ENCODE assay signal across 1 cellular context in the genomic region with DNA sequence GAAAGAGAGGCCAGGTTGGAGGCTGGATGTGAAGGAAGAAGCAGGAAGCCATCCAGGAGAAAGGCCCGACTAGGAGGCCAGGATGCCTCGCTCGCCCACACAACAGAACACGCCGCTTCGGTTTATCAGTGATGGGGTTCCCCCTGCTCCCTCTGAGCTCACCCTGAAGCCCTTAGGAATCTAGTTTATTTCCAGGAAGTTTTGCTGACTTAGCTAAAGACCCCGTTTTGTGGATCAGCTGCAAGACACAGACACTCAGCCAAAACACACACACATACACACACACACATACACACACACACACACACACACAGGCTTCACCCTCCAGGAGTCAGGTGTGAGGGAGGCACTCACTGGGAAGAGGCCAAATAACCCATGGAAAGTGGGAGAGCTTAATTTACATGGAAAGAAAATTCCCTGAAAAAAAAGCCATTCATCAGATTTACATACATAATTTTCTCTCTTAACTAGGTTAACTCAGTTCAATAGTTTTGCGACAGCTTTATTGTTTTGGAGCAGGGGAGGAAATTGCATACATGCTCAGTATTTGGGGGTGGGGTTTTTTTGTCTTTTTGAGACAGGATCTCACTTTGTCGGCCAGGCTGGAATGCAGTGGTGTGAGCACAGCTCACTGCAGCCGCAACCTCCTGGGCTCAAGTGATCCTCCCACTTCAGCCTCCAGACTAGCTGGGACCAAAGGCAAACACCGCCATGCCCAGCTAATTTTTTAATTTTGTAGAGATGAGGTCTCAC.
TF ChIP-seq lines count a peak whose summit lies in the region.

No MANE protein-coding gene starts in this region.

TF ChIP-seq in GM23338, 12 proteins besides CTCF, POLR2A, EP300 and RAD21 (continued from another document):
- no peak for TF ChIP-seq POLR2AphosphoS5 (IDR thresholded peaks at IDR 0.05; ENCODE audit: low read depth)
- TF ChIP-seq STAT1 (IDR thresholded peaks at IDR 0.05; ENCODE audit: unreplicated experiment), result no peak
- TF ChIP-seq EZH2phosphoT487 (IDR thresholded peaks at IDR 0.05; ENCODE audit: unreplicated experiment), result no peak
- TF ChIP-seq, protein P1, sequence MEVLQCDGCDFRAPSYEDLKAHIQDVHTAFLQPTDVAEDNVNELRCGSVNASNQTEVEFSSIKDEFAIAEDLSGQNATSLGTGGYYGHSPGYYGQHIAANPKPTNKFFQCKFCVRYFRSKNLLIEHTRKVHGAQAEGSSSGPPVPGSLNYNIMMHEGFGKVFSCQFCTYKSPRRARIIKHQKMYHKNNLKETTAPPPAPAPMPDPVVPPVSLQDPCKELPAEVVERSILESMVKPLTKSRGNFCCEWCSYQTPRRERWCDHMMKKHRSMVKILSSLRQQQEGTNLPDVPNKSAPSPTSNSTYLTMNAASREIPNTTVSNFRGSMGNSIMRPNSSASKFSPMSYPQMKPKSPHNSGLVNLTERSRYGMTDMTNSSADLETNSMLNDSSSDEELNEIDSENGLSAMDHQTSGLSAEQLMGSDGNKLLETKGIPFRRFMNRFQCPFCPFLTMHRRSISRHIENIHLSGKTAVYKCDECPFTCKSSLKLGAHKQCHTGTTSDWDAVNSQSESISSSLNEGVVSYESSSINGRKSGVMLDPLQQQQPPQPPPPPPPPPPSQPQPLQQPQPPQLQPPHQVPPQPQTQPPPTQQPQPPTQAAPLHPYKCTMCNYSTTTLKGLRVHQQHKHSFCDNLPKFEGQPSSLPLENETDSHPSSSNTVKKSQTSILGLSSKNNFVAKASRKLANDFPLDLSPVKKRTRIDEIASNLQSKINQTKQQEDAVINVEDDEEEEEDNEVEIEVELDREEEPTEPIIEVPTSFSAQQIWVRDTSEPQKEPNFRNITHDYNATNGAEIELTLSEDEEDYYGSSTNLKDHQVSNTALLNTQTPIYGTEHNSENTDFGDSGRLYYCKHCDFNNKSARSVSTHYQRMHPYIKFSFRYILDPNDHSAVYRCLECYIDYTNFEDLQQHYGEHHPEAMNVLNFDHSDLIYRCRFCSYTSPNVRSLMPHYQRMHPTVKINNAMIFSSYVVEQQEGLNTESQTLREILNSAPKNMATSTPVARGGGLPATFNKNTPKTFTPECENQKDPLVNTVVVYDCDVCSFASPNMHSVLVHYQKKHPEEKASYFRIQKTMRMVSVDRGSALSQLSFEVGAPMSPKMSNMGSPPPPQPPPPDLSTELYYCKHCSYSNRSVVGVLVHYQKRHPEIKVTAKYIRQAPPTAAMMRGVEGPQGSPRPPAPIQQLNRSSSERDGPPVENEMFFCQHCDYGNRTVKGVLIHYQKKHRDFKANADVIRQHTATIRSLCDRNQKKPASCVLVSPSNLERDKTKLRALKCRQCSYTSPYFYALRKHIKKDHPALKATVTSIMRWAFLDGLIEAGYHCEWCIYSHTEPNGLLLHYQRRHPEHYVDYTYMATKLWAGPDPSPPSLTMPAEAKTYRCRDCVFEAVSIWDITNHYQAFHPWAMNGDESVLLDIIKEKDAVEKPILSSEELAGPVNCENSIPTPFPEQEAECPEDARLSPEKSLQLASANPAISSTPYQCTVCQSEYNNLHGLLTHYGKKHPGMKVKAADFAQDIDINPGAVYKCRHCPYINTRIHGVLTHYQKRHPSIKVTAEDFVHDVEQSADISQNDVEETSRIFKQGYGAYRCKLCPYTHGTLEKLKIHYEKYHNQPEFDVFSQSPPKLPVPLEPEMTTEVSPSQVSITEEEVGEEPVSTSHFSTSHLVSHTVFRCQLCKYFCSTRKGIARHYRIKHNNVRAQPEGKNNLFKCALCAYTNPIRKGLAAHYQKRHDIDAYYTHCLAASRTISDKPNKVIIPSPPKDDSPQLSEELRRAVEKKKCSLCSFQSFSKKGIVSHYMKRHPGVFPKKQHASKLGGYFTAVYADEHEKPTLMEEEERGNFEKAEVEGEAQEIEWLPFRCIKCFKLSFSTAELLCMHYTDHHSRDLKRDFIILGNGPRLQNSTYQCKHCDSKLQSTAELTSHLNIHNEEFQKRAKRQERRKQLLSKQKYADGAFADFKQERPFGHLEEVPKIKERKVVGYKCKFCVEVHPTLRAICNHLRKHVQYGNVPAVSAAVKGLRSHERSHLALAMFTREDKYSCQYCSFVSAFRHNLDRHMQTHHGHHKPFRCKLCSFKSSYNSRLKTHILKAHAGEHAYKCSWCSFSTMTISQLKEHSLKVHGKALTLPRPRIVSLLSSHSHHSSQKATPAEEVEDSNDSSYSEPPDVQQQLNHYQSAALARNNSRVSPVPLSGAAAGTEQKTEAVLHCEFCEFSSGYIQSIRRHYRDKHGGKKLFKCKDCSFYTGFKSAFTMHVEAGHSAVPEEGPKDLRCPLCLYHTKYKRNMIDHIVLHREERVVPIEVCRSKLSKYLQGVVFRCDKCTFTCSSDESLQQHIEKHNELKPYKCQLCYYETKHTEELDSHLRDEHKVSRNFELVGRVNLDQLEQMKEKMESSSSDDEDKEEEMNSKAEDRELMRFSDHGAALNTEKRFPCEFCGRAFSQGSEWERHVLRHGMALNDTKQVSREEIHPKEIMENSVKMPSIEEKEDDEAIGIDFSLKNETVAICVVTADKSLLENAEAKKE (CRISPR knock-in tag; IDR thresholded peaks at IDR 0.05), result no peak
- TF ChIP-seq ZNF331 (CRISPR knock-in tag; IDR thresholded peaks at IDR 0.05; ENCODE audit: low read depth), result no peak
- no peak for TF ChIP-seq EZH2 (IDR thresholded peaks at IDR 0.05; ENCODE audit: low read depth, unreplicated experiment)
- TF ChIP-seq, protein P2, sequence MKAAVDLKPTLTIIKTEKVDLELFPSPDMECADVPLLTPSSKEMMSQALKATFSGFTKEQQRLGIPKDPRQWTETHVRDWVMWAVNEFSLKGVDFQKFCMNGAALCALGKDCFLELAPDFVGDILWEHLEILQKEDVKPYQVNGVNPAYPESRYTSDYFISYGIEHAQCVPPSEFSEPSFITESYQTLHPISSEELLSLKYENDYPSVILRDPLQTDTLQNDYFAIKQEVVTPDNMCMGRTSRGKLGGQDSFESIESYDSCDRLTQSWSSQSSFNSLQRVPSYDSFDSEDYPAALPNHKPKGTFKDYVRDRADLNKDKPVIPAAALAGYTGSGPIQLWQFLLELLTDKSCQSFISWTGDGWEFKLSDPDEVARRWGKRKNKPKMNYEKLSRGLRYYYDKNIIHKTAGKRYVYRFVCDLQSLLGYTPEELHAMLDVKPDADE (IDR thresholded peaks at IDR 0.05), result no peak
- TF ChIP-seq CREB1 (CRISPR knock-in tag; IDR thresholded peaks at IDR 0.05; ENCODE audit: low read depth), result no peak
